25 cellular contexts compared by ENCODE assay signal in the genomic region with DNA sequence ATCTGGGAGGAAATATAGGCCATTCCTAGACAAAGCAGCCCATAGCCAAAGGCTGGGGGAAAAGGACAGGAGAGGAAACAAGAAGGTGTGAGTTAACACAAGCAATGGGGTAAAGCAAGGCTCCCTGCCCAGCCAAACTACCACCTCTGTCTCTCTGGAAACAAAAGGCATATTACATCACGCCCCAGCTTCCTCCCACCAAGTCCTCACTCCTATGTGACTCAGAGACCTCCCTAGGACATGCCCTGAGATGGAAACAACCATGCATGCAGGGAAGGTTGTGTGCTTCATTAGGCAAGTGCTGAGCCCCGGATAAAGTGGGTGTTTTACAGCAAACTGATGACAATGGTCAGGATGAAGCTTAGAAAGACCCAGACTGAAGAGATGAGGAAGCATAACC. TPM values are rescaled to one million over a fixed set of nuclear protein-coding genes. Genes with fewer than 3 reads are reported as not detected.
DNase-seq lines count a peak whose midpoint lies in the region; ATAC-seq and TF ChIP-seq lines count a peak whose summit lies in the region.
"Had no signal": no experiment of that assay in that cellular context is flagged by ENCODE, and none has a peak within 500 bp of the region (broad histone marks: within the 10 kb centered on the region; RNA-seq: fewer than 3 reads in every experiment).

No MANE protein-coding gene starts in this region.

- no peak overlapping the region for H3K27ac ChIP-seq in HEK293 (ENCODE audit: extremely low read depth, low read depth, low read length)
- H3K27ac ChIP-seq: gastrocnemius medialis, left lung, prostate gland had no signal

- H3K9me3 ChIP-seq in HEK293 (ENCODE audit: control insufficient read depth, insufficient read depth, low read depth, low read length) = no peaks in the 10 kb centered on the region
- H3K9me3 ChIP-seq: gastrocnemius medialis, left lung, prostate gland had no signal

- no peak overlapping the region for H3K4me3 Mint-ChIP-seq in glutamatergic neuron (ENCODE audit: unreplicated experiment)
- H3K4me3 Mint-ChIP-seq: GM23338; T-helper 1 cell treated with Interleukin-12 subunit alpha and Interleukin-12 subunit beta and Interleukin-4 antibody, amounts not matched to agents 30 μg/mL and 1 μg/mL, for 36 hours had no signal

- peaks cover 4% of the 10 kb centered on the region for H3K9me3 Mint-ChIP-seq in glutamatergic neuron (ENCODE audit: unreplicated experiment)
- H3K9me3 Mint-ChIP-seq: activated naive CD4-positive, alpha-beta T cell treated with anti-CD3 and anti-CD28 coated beads, Interleukin-2, amount 50 U/mL, for 72 hours; GM23338; T-helper 1 cell treated with Interleukin-12 subunit alpha and Interleukin-12 subunit beta and Interleukin-4 antibody, amounts not matched to agents 30 μg/mL and 1 μg/mL, for 36 hours had no signal

- peaks cover 0 to 79% of the 10 kb centered on the region in 2 experiments; a peak in 2 of 3 replicates for H3K36me3 ChIP-seq in HEK293 (ENCODE audit: control insufficient read depth in 2 of 2, insufficient read depth in 1 of 2, low read length in 2 of 2)

- H3K4me1 Mint-ChIP-seq in glutamatergic neuron (ENCODE audit: low read depth, unreplicated experiment) = peaks cover 7% of the 10 kb centered on the region
- H3K4me1 Mint-ChIP-seq: GM23338 had no signal

- DNase-seq in AML-193 (lab: John Stamatoyannopoulos, UW) (peak; percentile 4 to 54), amniotic epithelial cell (ENCODE audit: low read depth) (peak; percentile 29), head of caudate nucleus (peak in 34 of 42 donors; percentile 10 to 81 (median 41)), glutamatergic neuron (no peak), NCI-H1694 treated with DMSO at 0.1 percent for 48 hours (lab: John Stamatoyannopoulos, UW) (no peak)
- DNase-seq: activated CD8-positive, alpha-beta memory T cell treated with anti-CD3 and anti-CD28 coated beads for 24 hours; activated T-cell treated with anti-CD3 and anti-CD28 coated beads, Interleukin-2, amount 50 U/mL, for 48 hours; COR-L47; erythroblast; gastrocnemius medialis; left lung; NCI-H1105 treated with DMSO at 0.1 percent for 48 hours; NCI-H2107; NCI-H526; Right ventricle myocardium superior; stimulated activated CD4-positive, alpha-beta T cell treated with anti-CD3 and anti-CD28 coated beads, Interleukin-4, amount 100 ng/mL, for 24 hours had no signal

- CTCF ChIA-PET in HEK293 (lab: Yijun Ruan, JAX) = no interaction called here

- intact Hi-C loops in head of caudate nucleus (cut with DNase I) = no loop called here

- peaks cover 5% of the 10 kb centered on the region for H3K27me3 Mint-ChIP-seq in glutamatergic neuron (ENCODE audit: unreplicated experiment)

- ATAC-seq in GM18519 (IDR thresholded peaks at IDR 0.05; ENCODE audit: low FRiP score, unreplicated experiment) = no peak
- no peak for ATAC-seq in GM21447 (IDR thresholded peaks at IDR 0.05; ENCODE audit: unreplicated experiment)
- ATAC-seq: activated naive CD4-positive, alpha-beta T cell treated with anti-CD3 and anti-CD28 coated beads, Interleukin-2, amount 50 U/mL, for 72 hours; gastrocnemius medialis; GM23338; left lung had no signal

- POLR2A ChIA-PET in HEK293 (lab: Yijun Ruan, JAX) = no interaction called here

- H3K4me3 ChIP-seq in HEK293 (ENCODE audit: low read depth, low read length) = no peak overlapping the region
- H3K4me3 ChIP-seq: gastrocnemius medialis, GM23338, left lung, prostate gland, smooth muscle cell had no signal

- H3K27ac Mint-ChIP-seq in glutamatergic neuron (ENCODE audit: unreplicated experiment) = no peak overlapping the region
- H3K27ac Mint-ChIP-seq: GM23338 had no signal

- no peaks in the 10 kb centered on the region for H3K36me3 Mint-ChIP-seq in glutamatergic neuron (ENCODE audit: unreplicated experiment)

- H3K4me1 ChIP-seq in HEK293 (ENCODE audit: control insufficient read depth, insufficient read depth, low read length) = no peaks in the 10 kb centered on the region
- H3K4me1 ChIP-seq: gastrocnemius medialis, left lung, prostate gland had no signal

- TF ChIP-seq CTCF in HEK293 (tag by site-specific recombination; IDR thresholded peaks at IDR 0.05) = no peak
- TF ChIP-seq CTCF in glutamatergic neuron (IDR thresholded peaks at IDR 0.05; ENCODE audit: partially characterized antibody, unreplicated experiment) = no peak

TF ChIP-seq in HEK293, 187 proteins besides CTCF, POLR2A, EP300 and RAD21:
- TF ChIP-seq ZFHX2 (tag by site-specific recombination; conservative IDR thresholded peaks at IDR 0.05) (peak; percentile 39; the same call in 1 of the 2 replicates), ZNF530 (tag by site-specific recombination; IDR thresholded peaks at IDR 0.05; ENCODE audit: low read depth) (no peak)

RNA-seq across cellular contexts. Expression of gene ATRAID, which starts 9.0 kb away (rescaled TPM):
- 58.8 TPM for total RNA-seq in glutamatergic neuron (ENCODE audit: unreplicated experiment)

RNA-seq across cellular contexts. Expression of gene SLC5A6, which starts 9.2 kb away (rescaled TPM):
- total RNA-seq in glutamatergic neuron (ENCODE audit: unreplicated experiment) = 40.0 TPM

RNA-seq across cellular contexts. Expression of gene CAD, which starts 14.3 kb away (rescaled TPM):
- total RNA-seq in glutamatergic neuron (ENCODE audit: unreplicated experiment) = 38.5 TPM

RNA-seq across cellular contexts. Expression of gene TCF23, which starts 54.0 kb away (rescaled TPM):
- total RNA-seq in glutamatergic neuron (ENCODE audit: unreplicated experiment) = not detected
- total RNA-seq: mononuclear cell, Right ventricle myocardium superior, smooth muscle cell had no signal

Comparison
In these comparisons a context has a peak if more than half of its experiments do, and no peak if none do; other contexts are left out.
1. DNase-seq: peak in AML-193 (2 of 2), amniotic epithelial cell (single experiment) and head of caudate nucleus (34 of 42); none in glutamatergic neuron (single experiment) and NCI-H1694 treated with DMSO at 0.1 percent for 48 hours (single experiment).